ENCODE assay signal across 11 cellular contexts in the genomic region with DNA sequence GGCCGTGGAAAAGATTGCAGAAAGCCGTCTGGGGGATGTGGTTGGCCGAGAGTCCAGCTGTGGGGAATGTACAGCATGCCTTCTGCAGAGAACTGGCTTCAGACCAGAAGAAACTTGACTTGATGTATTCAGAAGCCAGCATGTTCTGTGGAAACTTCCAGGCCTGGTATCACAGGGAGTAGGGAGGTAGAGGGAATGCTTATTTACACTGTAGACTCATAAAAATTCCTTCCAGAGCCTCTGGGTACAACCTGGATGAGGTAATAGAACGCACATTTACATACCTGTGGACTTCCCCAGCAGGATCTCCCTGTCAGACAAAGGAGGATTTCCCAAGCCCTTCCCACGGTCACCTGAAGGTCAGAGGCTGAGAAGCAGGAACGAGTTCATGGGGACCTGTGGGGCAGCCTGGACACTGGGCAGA. TPM values are rescaled to one million over a fixed set of nuclear protein-coding genes. Genes with fewer than 3 reads are reported as not detected.
DNase-seq lines count a peak whose midpoint lies in the region; ATAC-seq and TF ChIP-seq lines count a peak whose summit lies in the region.
"Had no signal": no experiment of that assay in that cellular context is flagged by ENCODE, and none has a peak within 500 bp of the region (broad histone marks: within the 10 kb centered on the region; RNA-seq: fewer than 3 reads in every experiment).

No MANE protein-coding gene starts in this region.

- H3K4me1 Mint-ChIP-seq in activated CD4-positive, alpha-beta memory T cell treated with anti-CD3 and anti-CD28 coated beads, Interleukin-2, amount 10 ng/mL, durations not matched to agents 7 days and 5 days = no peaks in the 10 kb centered on the region

- H3K36me3 Mint-ChIP-seq in activated CD4-positive, alpha-beta memory T cell treated with anti-CD3 and anti-CD28 coated beads, Interleukin-2, amount 10 ng/mL, durations not matched to agents 7 days and 5 days (ENCODE audit: low read depth) = no peaks in the 10 kb centered on the region

- POLR2A ChIA-PET in activated CD4-positive, alpha-beta memory T cell treated with anti-CD3 and anti-CD28 coated beads, Interleukin-2, amount 10 ng/mL, durations not matched to agents 7 days and 5 days (lab: Charles Lee) = no interaction called here

- no peak overlapping the region for H3K4me3 Mint-ChIP-seq in activated CD4-positive, alpha-beta memory T cell treated with anti-CD3 and anti-CD28 coated beads, Interleukin-2, amount 10 ng/mL, durations not matched to agents 7 days and 5 days

- no peaks in the 10 kb centered on the region for H3K27me3 Mint-ChIP-seq in activated CD4-positive, alpha-beta memory T cell treated with anti-CD3 and anti-CD28 coated beads, Interleukin-2, amount 10 ng/mL, durations not matched to agents 7 days and 5 days

- TF ChIP-seq CTCF in fibroblast of the aortic adventitia (IDR thresholded peaks at IDR 0.05; ENCODE audit: insufficient read depth, low read length) = no peak
- TF ChIP-seq CTCF in omental fat pad (IDR thresholded peaks at IDR 0.05) = no peak

- H3K4me3 ChIP-seq in fibroblast of the aortic adventitia (ENCODE audit: low read depth, low read length) = no peak overlapping the region

- CTCF ChIA-PET in activated CD4-positive, alpha-beta memory T cell treated with anti-CD3 and anti-CD28 coated beads, Interleukin-2, amount 10 ng/mL, durations not matched to agents 7 days and 5 days (lab: Charles Lee) = no interaction called here

- H3K9me3 Mint-ChIP-seq in activated CD4-positive, alpha-beta memory T cell treated with anti-CD3 and anti-CD28 coated beads, Interleukin-2, amount 10 ng/mL, durations not matched to agents 7 days and 5 days = peaks cover 9% of the 10 kb centered on the region

- ATAC-seq in omental fat pad (ENCODE audit: low FRiP score) = peak; percentile 69
- ATAC-seq in HG03135 (IDR thresholded peaks at IDR 0.05; ENCODE audit: unreplicated experiment) = no peak

- H3K27ac Mint-ChIP-seq in activated CD4-positive, alpha-beta memory T cell treated with anti-CD3 and anti-CD28 coated beads, Interleukin-2, amount 10 ng/mL, durations not matched to agents 7 days and 5 days = no peak overlapping the region

- DNase-seq in Daoy (ENCODE audit: low read depth) (peak; percentile 27), T1000 (lab: John Stamatoyannopoulos, UW) (peak; percentile 42), fibroblast of the aortic adventitia (ENCODE audit: low read depth) (peak; percentile 44), omental fat pad (ENCODE audit: low spot score) (no peak), putamen (ENCODE audit: low spot score) (no peak), hippocampal formation (lab: John Stamatoyannopoulos, UW) (no peak)
- DNase-seq in activated CD4-positive, alpha-beta memory T cell treated with anti-CD3 and anti-CD28 coated beads, Interleukin-2, amount 10 ng/mL, durations not matched to agents 7 days and 5 days = no peak
- DNase-seq: NCI-H187, nucleus accumbens, substantia nigra had no signal

RNA-seq across cellular contexts. Expression of a gene that starts 11.8 kb away (rescaled TPM):
- total RNA-seq in Daoy (2014; rRNA removed; shearing (Covaris generic)) = 1.1 and 2.5 TPM in 2 replicates
- 7.0 and 22.2 TPM in 2 replicates for total RNA-seq in fibroblast of the aortic adventitia (ENCODE audit: low replicate concordance)
- total RNA-seq in omental fat pad = 100 to 1,000 TPM in 1 of 4 donors, 10 to 100 TPM in 3; 36.4 to 148 (median 52.7) TPM
- total RNA-seq in activated CD4-positive, alpha-beta memory T cell treated with anti-CD3 and anti-CD28 coated beads, Interleukin-2, amount 10 ng/mL, durations not matched to agents 7 days and 5 days = under 1 TPM; 0.23 to 0.35 TPM

Comparison
In these comparisons a context has a peak if more than half of its experiments do, and no peak if none do; other contexts are left out.
1. DNase-seq: peak in Daoy (single experiment), T1000 (single experiment) and fibroblast of the aortic adventitia (single experiment); none in omental fat pad (single experiment), putamen (single experiment), hippocampal formation (0 of 2) and activated CD4-positive, alpha-beta memory T cell treated with anti-CD3 and anti-CD28 coated beads, Interleukin-2, amount 10 ng/mL, durations not matched to agents 7 days and 5 days (single experiment).